In genomic region chr20:47093567-47093966, GRCh38 we compare ENCODE assay signal across 20 cellular contexts.
A peak's percentile ranks its signal among the peaks of the same experiment; 100 is the strongest.
DNase-seq lines count a peak whose midpoint lies in the region; ATAC-seq and TF ChIP-seq lines count a peak whose summit lies in the region.
"Had no signal": no experiment of that assay in that cellular context is flagged by ENCODE, and none has a peak within 500 bp of the region (broad histone marks: within the 10 kb centered on the region; RNA-seq: fewer than 3 reads in every experiment).

No MANE protein-coding gene starts in this region.

- no peak overlapping the region for H3K4me3 ChIP-seq in PC-3 (ENCODE audit: low read length)
- H3K4me3 ChIP-seq: GM23248, HAP-1 had no signal

- no peak overlapping the region for H3K27ac ChIP-seq in PC-3 (ENCODE audit: low read length)
- H3K27ac ChIP-seq: GM23248 had no signal

- no peaks in the 10 kb centered on the region for H3F3A ChIP-seq in PC-3 (ENCODE audit: low read length, unreplicated experiment)

- no peak overlapping the region for H3K4me2 ChIP-seq in PC-3 (ENCODE audit: low read length)

- no peaks in the 10 kb centered on the region for H3K79me2 ChIP-seq in PC-3 (ENCODE audit: low read length)

- H3K4me1 ChIP-seq in PC-3 (ENCODE audit: insufficient read depth, low read length), result no peaks in the 10 kb centered on the region
- H3K4me1 ChIP-seq: BE2C, HAP-1 had no signal

- BruUV-seq in PC-3 (replicated peaks; lab: Mats Ljungman, UMichigan), result no TSS peak

- H3K4me3 Mint-ChIP-seq in neural crest cell (no peak overlapping the region), type B pancreatic cell (no peak overlapping the region)
- H3K4me3 Mint-ChIP-seq: CD4-positive, CD25-positive, alpha-beta regulatory T cell; CD8-positive, alpha-beta memory T cell had no signal

- no peaks in the 10 kb centered on the region for H3K36me3 ChIP-seq in PC-3 (ENCODE audit: low read depth, low read length)
- H3K36me3 ChIP-seq: BE2C, HAP-1 had no signal

- no peak for TF ChIP-seq CTCF in PC-3 (conservative IDR thresholded peaks at IDR 0.05; ENCODE audit: low read depth, low read length)
- no peak for TF ChIP-seq CTCF in neural crest cell (conservative IDR thresholded peaks at IDR 0.05)
- TF ChIP-seq CTCF in type B pancreatic cell (conservative IDR thresholded peaks at IDR 0.05), result no peak

- H3K36me3 Mint-ChIP-seq in neural crest cell (ENCODE audit: low read depth), result peaks cover 2% of the 10 kb centered on the region
- peaks cover 4% of the 10 kb centered on the region for H3K36me3 Mint-ChIP-seq in type B pancreatic cell
- H3K36me3 Mint-ChIP-seq: CD8-positive, alpha-beta memory T cell had no signal

- H3K27me3 ChIP-seq in PC-3 (ENCODE audit: low read length), result peaks cover 18% of the 10 kb centered on the region

- intact Hi-C loops in PC-3 (cut with micrococcal nuclease) (no loop called here), left ventricle myocardium superior (cut with micrococcal nuclease) (no loop called here)

- no peaks in the 10 kb centered on the region for H3K9me2 ChIP-seq in PC-3 (replicated peaks; ENCODE audit: low read length)

- H2AFZ ChIP-seq in PC-3 (ENCODE audit: low read length), result no peak overlapping the region
- H2AFZ ChIP-seq: GM23248 had no signal

- POLR2A ChIA-PET in PC-3 (lab: Charles Lee; ENCODE audit: unreplicated experiment), result no interaction called here

- H3K4me1 Mint-ChIP-seq in neural crest cell, result no peaks in the 10 kb centered on the region
- H3K4me1 Mint-ChIP-seq in type B pancreatic cell (ENCODE audit: unreplicated experiment), result no peaks in the 10 kb centered on the region
- H3K4me1 Mint-ChIP-seq: CD4-positive, CD25-positive, alpha-beta regulatory T cell; CD8-positive, alpha-beta memory T cell had no signal

- no peaks in the 10 kb centered on the region for H4K20me1 ChIP-seq in PC-3 (ENCODE audit: low read length)

- H3K27ac Mint-ChIP-seq in neural crest cell (ENCODE audit: unreplicated experiment), result peak overlapping the region; percentile 89
- H3K27ac Mint-ChIP-seq in type B pancreatic cell, result peak overlapping the region; percentile 43
- H3K27ac Mint-ChIP-seq: CD4-positive, CD25-positive, alpha-beta regulatory T cell; CD8-positive, alpha-beta memory T cell had no signal

- H3K9me3 ChIP-seq in PC-3 (ENCODE audit: low read length), result peaks cover 6% of the 10 kb centered on the region; the same call in 1 of the 2 replicates
- H3K9me3 ChIP-seq: BE2C, HAP-1 had no signal

- peak; percentile 16 for DNase-seq in PC-3
- no peak for DNase-seq in neural crest cell (ENCODE audit: low read depth, low spot score)
- DNase-seq in type B pancreatic cell (ENCODE audit: extremely low spot score, unreplicated experiment), result no peak
- DNase-seq in left ventricle myocardium superior, result no peak
- DNase-seq in G401 (ENCODE audit: low spot score), result no peak
- no peak for DNase-seq in A172 (ENCODE audit: low spot score)
- DNase-seq: ACHN; BE2C; C1 segment of cervical spinal cord; CD4-positive, CD25-positive, alpha-beta regulatory T cell; CD8-positive, alpha-beta memory T cell; COR-L47; DMS 273 treated with DMSO at 0.1 percent for 48 hours; DMS53; DND-41; GDM1; GM23248; IMR-90 had no signal

- in situ Hi-C loops in G401 (cut with HindIII; ENCODE audit: low sequenced_read_pairs), result no loop called here

- peaks cover 6% of the 10 kb centered on the region for H3K27me3 Mint-ChIP-seq in neural crest cell (ENCODE audit: low read depth)
- H3K27me3 Mint-ChIP-seq in type B pancreatic cell, result no peaks in the 10 kb centered on the region

- no peak for ATAC-seq in PC-3
- ATAC-seq in esophagus mucosa, result peak; percentile 68
- ATAC-seq in left ventricle myocardium superior, result no peak

- H3K9ac ChIP-seq in PC-3 (ENCODE audit: low read length), result no peak overlapping the region
- H3K9ac ChIP-seq: GM23248 had no signal

- CTCF ChIA-PET in PC-3 (lab: Charles Lee), result no interaction called here

- H3K9me3 Mint-ChIP-seq in neural crest cell (peaks cover 14% of the 10 kb centered on the region), type B pancreatic cell (peaks cover 22% of the 10 kb centered on the region)
